8 cellular contexts compared by ENCODE assay signal in genomic region chr7:96322373-96322695, GRCh38. TPM values are rescaled to one million over a fixed set of nuclear protein-coding genes. Genes with fewer than 3 reads are reported as not detected.
DNase-seq lines count a peak whose midpoint lies in the region; ATAC-seq and TF ChIP-seq lines count a peak whose summit lies in the region.

No MANE protein-coding gene starts in this region.

- H3K27me3 Mint-ChIP-seq in CD4-positive, CD25-positive, alpha-beta regulatory T cell, result peaks cover 4% of the 10 kb centered on the region
- H3K27me3 Mint-ChIP-seq in natural killer cell (ENCODE audit: low read depth in 2 of 2), result no peaks in the 10 kb centered on the region

- H3K9ac ChIP-seq in HUES6 (ENCODE audit: low read length), result peak overlapping the region; percentile 98

- no peak for DNase-seq in CD4-positive, CD25-positive, alpha-beta regulatory T cell
- DNase-seq in cardiac fibroblast (ENCODE audit: low read depth in 2 of 2), result no peak
- no peak for DNase-seq in natural killer cell
- no peak for DNase-seq in CD1c-positive myeloid dendritic cell (ENCODE audit: extremely low spot score)
- DNase-seq in H4 (ENCODE audit: low spot score), result no peak

- peak overlapping the region; percentile 68 for H3K27ac ChIP-seq in CD4-positive, CD25-positive, alpha-beta regulatory T cell (ENCODE audit: insufficient read depth, low read length, poor library complexity, severe bottlenecking)
- no peak overlapping the region for H3K27ac ChIP-seq in HUES6 (ENCODE audit: low read depth, low read length)

- H3K9me3 ChIP-seq in CD4-positive, CD25-positive, alpha-beta regulatory T cell (ENCODE audit: control insufficient read depth in 2 of 2, low read length in 2 of 2), result no peaks in the 10 kb centered on the region
- H3K9me3 ChIP-seq in HUES6 (ENCODE audit: control insufficient read depth, insufficient read depth, low read depth, low read length), result peaks cover 5% of the 10 kb centered on the region

- no peak for ATAC-seq in CD4-positive, CD25-positive, alpha-beta regulatory T cell (ENCODE audit: low read depth in 2 of 2)
- ATAC-seq in natural killer cell (no peak), GM18520 (IDR thresholded peaks at IDR 0.05; ENCODE audit: unreplicated experiment) (no peak), HG03045 (IDR thresholded peaks at IDR 0.05; ENCODE audit: unreplicated experiment) (no peak)

- intact Hi-C loops in natural killer cell (cut with micrococcal nuclease), result no loop called here

- peaks cover 16 to 36% (median 28%) of the 10 kb centered on the region in 4 donors for H3K4me1 Mint-ChIP-seq in CD4-positive, CD25-positive, alpha-beta regulatory T cell
- H3K4me1 Mint-ChIP-seq in natural killer cell, result peaks cover 22 to 23% of the 10 kb centered on the region in 2 donors

- H3K9me3 Mint-ChIP-seq in CD4-positive, CD25-positive, alpha-beta regulatory T cell, result peaks cover 0 to 1% (median 0%) of the 10 kb centered on the region in 7 donors
- no peaks in the 10 kb centered on the region for H3K9me3 Mint-ChIP-seq in natural killer cell

- H3K36me3 ChIP-seq in CD4-positive, CD25-positive, alpha-beta regulatory T cell (ENCODE audit: control insufficient read depth, insufficient read depth, low read length), result no peaks in the 10 kb centered on the region
- H3K36me3 ChIP-seq in HUES6 (ENCODE audit: control insufficient read depth, insufficient read depth, low read length), result no peaks in the 10 kb centered on the region

- peak overlapping the region; percentile 54 for H3K4me3 ChIP-seq in CD4-positive, CD25-positive, alpha-beta regulatory T cell (ENCODE audit: low read depth, low read length)
- H3K4me3 ChIP-seq in HUES6 (ENCODE audit: low read depth, low read length) (peak overlapping the region; percentile 74), cardiac fibroblast (replicated peaks in 1 of 2; ENCODE audit: low read depth in 2 of 2, low read length in 2 of 2) (peak overlapping the region; percentile 47 to 88)

- H3K27ac Mint-ChIP-seq in CD4-positive, CD25-positive, alpha-beta regulatory T cell, result peak overlapping the region; percentile 72 to 91 (median 80)
- H3K27ac Mint-ChIP-seq in natural killer cell, result peak overlapping the region; percentile 60 to 86

- TF ChIP-seq CTCF in cardiac fibroblast (IDR thresholded peaks at IDR 0.05; ENCODE audit: low read depth, low read length) (no peak), natural killer cell (IDR thresholded peaks at IDR 0.05) (no peak)

- H3K27me3 ChIP-seq in CD4-positive, CD25-positive, alpha-beta regulatory T cell (ENCODE audit: control insufficient read depth, insufficient read depth, low read length), result no peaks in the 10 kb centered on the region
- H3K27me3 ChIP-seq in HUES6 (ENCODE audit: control insufficient read depth, insufficient read depth, low read length), result no peaks in the 10 kb centered on the region

- peaks cover 19% of the 10 kb centered on the region for H3K4me1 ChIP-seq in CD4-positive, CD25-positive, alpha-beta regulatory T cell (ENCODE audit: control insufficient read depth, insufficient read depth, low read length, poor library complexity, severe bottlenecking)
- peaks cover 20% of the 10 kb centered on the region for H3K4me1 ChIP-seq in HUES6 (ENCODE audit: control insufficient read depth, insufficient read depth, low read length)

- H3K36me3 Mint-ChIP-seq in CD4-positive, CD25-positive, alpha-beta regulatory T cell, result no peaks in the 10 kb centered on the region
- H3K36me3 Mint-ChIP-seq in natural killer cell, result no peaks in the 10 kb centered on the region

- peak overlapping the region; percentile 83 to 94 (median 88) for H3K4me3 Mint-ChIP-seq in CD4-positive, CD25-positive, alpha-beta regulatory T cell
- H3K4me3 Mint-ChIP-seq in natural killer cell, result peak overlapping the region; percentile 93

RNA-seq across cellular contexts. Expression of gene SLC25A13, which starts 0.4 kb away (rescaled TPM):
- total RNA-seq in CD4-positive, CD25-positive, alpha-beta regulatory T cell, result 14.5 TPM
- 10 to 100 TPM in 1 of 4 donors, 1 to 10 TPM in 3; 7.6 to 10.8 (median 8.6) TPM for polyA plus RNA-seq in CD4-positive, CD25-positive, alpha-beta regulatory T cell
- 10 to 100 TPM; 16.9 to 20.8 (median 20.5) TPM for total RNA-seq in natural killer cell
- 56.2 and 61.1 TPM in 2 replicates for total RNA-seq in H4 (2014; rRNA removed; shearing (Covaris generic))
